ENCODE assay signal across 15 cellular contexts in genomic region chr1:56533621-56534020, GRCh38. TPM values are rescaled to one million over a fixed set of nuclear protein-coding genes. Genes with fewer than 3 reads are reported as not detected.
DNase-seq lines count a peak whose midpoint lies in the region; ATAC-seq and TF ChIP-seq lines count a peak whose summit lies in the region.
"Had no signal": no experiment of that assay in that cellular context is flagged by ENCODE, and none has a peak within 500 bp of the region (broad histone marks: within the 10 kb centered on the region; RNA-seq: fewer than 3 reads in every experiment).

No MANE protein-coding gene starts in this region.

- 82 to 89% (median 89%) methylated on average over 4 of the region's 4 CpGs for WGBS in heart left ventricle, 4 donors

- H3K9me3 ChIP-seq in right atrium auricular region (no peaks in the 10 kb centered on the region), heart left ventricle (no peaks in the 10 kb centered on the region), upper lobe of right lung (no peaks in the 10 kb centered on the region)
- H3K9me3 ChIP-seq: A549, Caco-2, gastrocnemius medialis had no signal

- peaks cover 28% of the 10 kb centered on the region for H3K36me3 ChIP-seq in right atrium auricular region
- H3K36me3 ChIP-seq in heart left ventricle = peaks cover 0 to 52% (median 44%) of the 10 kb centered on the region in 9 donors
- peaks cover 40% of the 10 kb centered on the region for H3K36me3 ChIP-seq in upper lobe of right lung
- H3K36me3 ChIP-seq: gastrocnemius medialis had no signal

- TF ChIP-seq POLR2A in heart left ventricle (IDR thresholded peaks at IDR 0.05) = no peak

- DNase-seq in right atrium auricular region (ENCODE audit: low spot score) (no peak), heart left ventricle (no peak), upper lobe of right lung (no peak), NOMO-1 treated with DMSO at 0.1 percent for 48 hours (lab: John Stamatoyannopoulos, UW; ENCODE audit: unreplicated experiment) (no peak)
- DNase-seq: activated naive CD4-positive, alpha-beta T cell treated with anti-CD3 and anti-CD28 coated beads, Interleukin-2, amount 10 ng/mL, durations not matched to agents 7 days and 5 days; Caco-2; endodermal cell; gastrocnemius medialis; NK-92 treated with Interleukin-12 subunit alpha and Interleukin-12 subunit beta, amount 100 ng/mL, for 24 hours had no signal

- peak overlapping the region; percentile 65 to 78 for H3K27ac ChIP-seq in right atrium auricular region
- H3K27ac ChIP-seq in heart left ventricle = peak overlapping the region in 3 of 12 donors; percentile 5 to 49 (median 48)
- no peak overlapping the region for H3K27ac ChIP-seq in upper lobe of right lung
- H3K27ac ChIP-seq: A549, gastrocnemius medialis, skin epidermis had no signal

- intact Hi-C loops in heart left ventricle (cut with DNase I) = no loop called here
- intact Hi-C loops in upper lobe of right lung (cut with DNase I) = no loop called here

- TF ChIP-seq CTCF in right atrium auricular region (IDR thresholded peaks at IDR 0.05) (no peak), heart left ventricle (IDR thresholded peaks at IDR 0.05) (no peak), upper lobe of right lung (IDR thresholded peaks at IDR 0.05) (no peak)

- H3K27me3 ChIP-seq in right atrium auricular region (no peaks in the 10 kb centered on the region), heart left ventricle (peaks cover 0 to 4% (median 0%) of the 10 kb centered on the region in 9 donors), upper lobe of right lung (no peaks in the 10 kb centered on the region)
- H3K27me3 ChIP-seq: gastrocnemius medialis had no signal

- ATAC-seq in heart left ventricle (no peak), HG02840 (IDR thresholded peaks at IDR 0.05; ENCODE audit: low FRiP score, unreplicated experiment) (peak; percentile 61), HG03571 (IDR thresholded peaks at IDR 0.05; ENCODE audit: unreplicated experiment) (peak; percentile 64), GM21825 (IDR thresholded peaks at IDR 0.05; ENCODE audit: unreplicated experiment) (no peak), HG02973 (IDR thresholded peaks at IDR 0.05; ENCODE audit: unreplicated experiment) (no peak), upper lobe of right lung (no peak)
- ATAC-seq: A549, gastrocnemius medialis had no signal

- H3K4me3 ChIP-seq in right atrium auricular region (no peak overlapping the region), heart left ventricle (no peak overlapping the region), upper lobe of right lung (no peak overlapping the region)
- H3K4me3 ChIP-seq: A549, gastrocnemius medialis, skin epidermis had no signal

- H3K4me1 ChIP-seq in right atrium auricular region (peaks cover 0 to 99% of the 10 kb centered on the region in 2 donors), heart left ventricle (peaks cover 11 to 99% (median 90%) of the 10 kb centered on the region in 12 donors), upper lobe of right lung (peaks cover 17% of the 10 kb centered on the region)
- H3K4me1 ChIP-seq: A549 had no signal

RNA-seq across cellular contexts. Expression of gene PLPP3, which starts 45.7 kb away (rescaled TPM):
- 10 to 100 TPM; 83.1 to 94.1 TPM for total RNA-seq in right atrium auricular region
- 100 to 1,000 TPM in 4 of 9 donors, 10 to 100 TPM in 5; 75.8 to 221 (median 97.8) TPM for total RNA-seq in heart left ventricle
- 10 to 100 TPM; 17.1 to 89.6 TPM for polyA plus RNA-seq in heart left ventricle
- total RNA-seq in upper lobe of right lung = 124 TPM

Comparison
In these comparisons a context has a peak if more than half of its experiments do, and no peak if none do; other contexts are left out.
1. ATAC-seq: peak in HG02840 (single experiment) and HG03571 (single experiment); none in heart left ventricle (0 of 4), GM21825 (single experiment), HG02973 (single experiment) and upper lobe of right lung (single experiment).